1 cellular context compared by ENCODE assay signal in genomic region chr12:174596-174995, GRCh38.
TF ChIP-seq lines count a peak whose summit lies in the region.

No MANE protein-coding gene starts in this region.

TF ChIP-seq in SK-N-SH treated with all-trans-retinoic acid at 6 μM for 48 hours, 23 proteins besides CTCF, POLR2A, EP300 and RAD21 (continued from another document):
- TF ChIP-seq SNAI2 (CRISPR knock-in tag; IDR thresholded peaks at IDR 0.05): no peak
- TF ChIP-seq TOX (CRISPR knock-in tag; IDR thresholded peaks at IDR 0.05; ENCODE audit: borderline replicate concordance): no peak
- no peak for TF ChIP-seq ZFP3 (CRISPR knock-in tag; IDR thresholded peaks at IDR 0.05)
- TF ChIP-seq ISL1 (CRISPR knock-in tag; IDR thresholded peaks at IDR 0.05): no peak
- no peak for TF ChIP-seq PPARA (CRISPR knock-in tag; IDR thresholded peaks at IDR 0.05; ENCODE audit: borderline replicate concordance)
- no peak for TF ChIP-seq ZNF70 (CRISPR knock-in tag; IDR thresholded peaks at IDR 0.05)
- TF ChIP-seq CSRNP3 (CRISPR knock-in tag; IDR thresholded peaks at IDR 0.05): no peak
